ENCODE assay signal across 25 cellular contexts in the genomic region with DNA sequence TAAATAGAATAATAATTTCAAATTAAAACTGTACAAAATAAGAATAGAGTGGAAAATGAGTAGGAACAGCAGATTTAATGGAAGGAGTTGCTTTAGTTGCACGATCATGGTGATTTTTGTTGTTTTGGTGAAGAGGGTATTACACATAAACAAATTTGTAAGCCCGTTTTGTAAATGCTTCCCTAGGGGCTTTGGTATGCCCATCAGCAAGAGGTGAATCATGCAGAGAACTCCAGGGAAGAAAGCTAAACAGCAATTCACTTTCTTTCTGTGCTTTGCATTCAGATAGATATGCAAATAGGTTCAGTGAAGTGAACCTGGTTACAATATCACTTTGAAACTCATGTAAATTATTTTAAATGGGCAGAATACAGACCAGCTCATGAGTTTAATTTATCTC.
"Had no signal": no experiment of that assay in that cellular context is flagged by ENCODE, and none has a peak within 500 bp of the region (broad histone marks: within the 10 kb centered on the region; RNA-seq: fewer than 3 reads in every experiment).

No MANE protein-coding gene starts in this region.

- H3K9me3 Mint-ChIP-seq: activated CD4-positive, alpha-beta memory T cell treated with anti-CD3 and anti-CD28 coated beads, Interleukin-2, amount 10 ng/mL, durations not matched to agents 7 days and 5 days; activated naive CD8-positive, alpha-beta T cell treated with anti-CD3 and anti-CD28 coated beads, Interleukin-2, amount 10 ng/mL, durations not matched to agents 7 days and 5 days; activated T-helper 17 cell treated with anti-CD3 and anti-CD28 coated beads, Interleukin-2, amount 50 U/mL, for 72 hours; endodermal cell; nephron progenitor cell had no signal

- H3K27me3 ChIP-seq: body of pancreas, colonic mucosa, tibial artery had no signal

- H3K27ac Mint-ChIP-seq: activated CD4-positive, alpha-beta memory T cell treated with anti-CD3 and anti-CD28 coated beads, Interleukin-2, amount 10 ng/mL, durations not matched to agents 7 days and 5 days; activated CD8-positive, alpha-beta memory T cell treated with anti-CD3 and anti-CD28 coated beads, Interleukin-2, amount 10 ng/mL, durations not matched to agents 7 days and 5 days; activated naive CD8-positive, alpha-beta T cell treated with anti-CD3 and anti-CD28 coated beads, Interleukin-2, amount 10 ng/mL, durations not matched to agents 7 days and 5 days; activated T-helper 17 cell treated with anti-CD3 and anti-CD28 coated beads, Interleukin-2, amount 50 U/mL, for 72 hours; endodermal cell; nephron progenitor cell had no signal

- H3K4me3 ChIP-seq: body of pancreas, colonic mucosa, lung, psoas muscle, tibial artery had no signal

- DNase-seq: activated CD4-positive, alpha-beta memory T cell treated with anti-CD3 and anti-CD28 coated beads, Interleukin-2, amount 10 ng/mL, durations not matched to agents 7 days and 5 days; activated CD4-positive, alpha-beta T cell treated with anti-CD3 and anti-CD28 coated beads for 48 hours; activated CD4-positive, CD25-positive, alpha-beta regulatory T cell; activated CD8-positive, alpha-beta memory T cell treated with anti-CD3 and anti-CD28 coated beads, Interleukin-2, amount 10 ng/mL, durations not matched to agents 7 days and 5 days; activated naive CD4-positive, alpha-beta T cell; activated naive CD8-positive, alpha-beta T cell treated with anti-CD3 and anti-CD28 coated beads, Interleukin-2, amount 10 ng/mL, durations not matched to agents 7 days and 5 days; amygdala; body of pancreas; colonic mucosa; endodermal cell; foreskin melanocyte; glutamatergic neuron; islet precursor cell; left colon; nephron progenitor cell; psoas muscle; right cardiac atrium; stimulated activated CD4-positive, alpha-beta T cell treated with anti-CD3 and anti-CD28 coated beads, Interleukin-2, amount 100 ng/mL, for 24 hours; stimulated activated naive CD4-positive, alpha-beta T cell treated with Interleukin-2 at 50 U/mL for 16 hours; SW 1271; T-helper 2 cell; tibial artery had no signal

- H3K27me3 Mint-ChIP-seq: activated CD4-positive, alpha-beta memory T cell treated with anti-CD3 and anti-CD28 coated beads, Interleukin-2, amount 10 ng/mL, durations not matched to agents 7 days and 5 days; activated CD8-positive, alpha-beta memory T cell treated with anti-CD3 and anti-CD28 coated beads, Interleukin-2, amount 10 ng/mL, durations not matched to agents 7 days and 5 days; activated naive CD8-positive, alpha-beta T cell treated with anti-CD3 and anti-CD28 coated beads, Interleukin-2, amount 10 ng/mL, durations not matched to agents 7 days and 5 days; activated T-helper 17 cell treated with anti-CD3 and anti-CD28 coated beads, Interleukin-2, amount 50 U/mL, for 72 hours had no signal

- H3K4me1 ChIP-seq: body of pancreas, colonic mucosa, psoas muscle, tibial artery had no signal

- H3K4me1 Mint-ChIP-seq: activated CD4-positive, alpha-beta memory T cell treated with anti-CD3 and anti-CD28 coated beads, Interleukin-2, amount 10 ng/mL, durations not matched to agents 7 days and 5 days; activated CD8-positive, alpha-beta memory T cell treated with anti-CD3 and anti-CD28 coated beads, Interleukin-2, amount 10 ng/mL, durations not matched to agents 7 days and 5 days; activated naive CD8-positive, alpha-beta T cell treated with anti-CD3 and anti-CD28 coated beads, Interleukin-2, amount 10 ng/mL, durations not matched to agents 7 days and 5 days; activated T-helper 17 cell treated with anti-CD3 and anti-CD28 coated beads, Interleukin-2, amount 50 U/mL, for 72 hours; nephron progenitor cell had no signal

- H3K9me3 ChIP-seq: body of pancreas, colonic mucosa, psoas muscle, tibial artery had no signal

- H3K36me3 Mint-ChIP-seq: activated CD8-positive, alpha-beta memory T cell treated with anti-CD3 and anti-CD28 coated beads, Interleukin-2, amount 10 ng/mL, durations not matched to agents 7 days and 5 days; activated naive CD8-positive, alpha-beta T cell treated with anti-CD3 and anti-CD28 coated beads, Interleukin-2, amount 10 ng/mL, durations not matched to agents 7 days and 5 days had no signal

- H3K36me3 ChIP-seq: colonic mucosa, tibial artery had no signal

- H3K27ac ChIP-seq: body of pancreas, colonic mucosa, epithelial cell of prostate, psoas muscle, tibial artery had no signal

- H3K4me3 Mint-ChIP-seq: activated CD4-positive, alpha-beta memory T cell treated with anti-CD3 and anti-CD28 coated beads, Interleukin-2, amount 10 ng/mL, durations not matched to agents 7 days and 5 days; activated CD8-positive, alpha-beta memory T cell treated with anti-CD3 and anti-CD28 coated beads, Interleukin-2, amount 10 ng/mL, durations not matched to agents 7 days and 5 days; activated naive CD8-positive, alpha-beta T cell treated with anti-CD3 and anti-CD28 coated beads, Interleukin-2, amount 10 ng/mL, durations not matched to agents 7 days and 5 days; activated T-helper 17 cell treated with anti-CD3 and anti-CD28 coated beads, Interleukin-2, amount 50 U/mL, for 72 hours; endodermal cell; nephron progenitor cell had no signal
